ENCODE assay signal across 1 cellular context in the genomic region with DNA sequence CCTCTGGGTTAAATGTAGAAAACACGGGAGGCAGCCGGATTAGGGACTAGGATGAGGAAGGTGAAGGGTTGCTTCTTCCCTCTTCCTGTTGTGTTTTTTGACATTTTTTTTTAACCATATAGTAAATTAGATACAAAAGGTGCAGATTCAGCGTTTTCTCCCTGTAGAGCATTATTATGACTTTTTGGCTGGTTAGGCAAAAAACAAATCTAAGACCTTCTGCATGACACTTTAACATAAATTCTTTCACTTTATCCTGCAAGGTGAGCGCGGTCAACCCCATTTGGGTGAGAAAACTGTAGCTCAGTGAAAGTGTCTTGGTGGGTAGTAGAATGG.
A peak's percentile ranks its signal among the peaks of the same experiment; 100 is the strongest.
TF ChIP-seq lines count a peak whose summit lies in the region.

No MANE protein-coding gene starts in this region.

TF ChIP-seq in IMR-90, 13 proteins besides CTCF, POLR2A, EP300 and RAD21 (continued from another document):
- TF ChIP-seq, protein P1, sequence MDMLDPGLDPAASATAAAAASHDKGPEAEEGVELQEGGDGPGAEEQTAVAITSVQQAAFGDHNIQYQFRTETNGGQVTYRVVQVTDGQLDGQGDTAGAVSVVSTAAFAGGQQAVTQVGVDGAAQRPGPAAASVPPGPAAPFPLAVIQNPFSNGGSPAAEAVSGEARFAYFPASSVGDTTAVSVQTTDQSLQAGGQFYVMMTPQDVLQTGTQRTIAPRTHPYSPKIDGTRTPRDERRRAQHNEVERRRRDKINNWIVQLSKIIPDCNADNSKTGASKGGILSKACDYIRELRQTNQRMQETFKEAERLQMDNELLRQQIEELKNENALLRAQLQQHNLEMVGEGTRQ (IDR thresholded peaks at IDR 0.05; ENCODE audit: low read depth, low read length) = no peak
- TF ChIP-seq, protein P2, sequence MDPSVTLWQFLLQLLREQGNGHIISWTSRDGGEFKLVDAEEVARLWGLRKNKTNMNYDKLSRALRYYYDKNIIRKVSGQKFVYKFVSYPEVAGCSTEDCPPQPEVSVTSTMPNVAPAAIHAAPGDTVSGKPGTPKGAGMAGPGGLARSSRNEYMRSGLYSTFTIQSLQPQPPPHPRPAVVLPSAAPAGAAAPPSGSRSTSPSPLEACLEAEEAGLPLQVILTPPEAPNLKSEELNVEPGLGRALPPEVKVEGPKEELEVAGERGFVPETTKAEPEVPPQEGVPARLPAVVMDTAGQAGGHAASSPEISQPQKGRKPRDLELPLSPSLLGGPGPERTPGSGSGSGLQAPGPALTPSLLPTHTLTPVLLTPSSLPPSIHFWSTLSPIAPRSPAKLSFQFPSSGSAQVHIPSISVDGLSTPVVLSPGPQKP (IDR thresholded peaks at IDR 0.05; ENCODE audit: borderline replicate concordance, low read depth, low read length) = no peak
- no peak for TF ChIP-seq BHLHE40 (IDR thresholded peaks at IDR 0.05; ENCODE audit: low read depth, low read length)
- no peak for TF ChIP-seq NFE2L2 (IDR thresholded peaks at IDR 0.05; ENCODE audit: low read depth, low read length)
- peak; percentile 78 for TF ChIP-seq MAFK (IDR thresholded peaks at IDR 0.05; ENCODE audit: low read depth, low read length)
